Comparison of ENCODE assay signal across 8 cellular contexts in genomic region chr4:102501635-102502382, GRCh38. TPM values are rescaled to one million over a fixed set of nuclear protein-coding genes. Genes with fewer than 3 reads are reported as not detected.
DNase-seq lines count a peak whose midpoint lies in the region; ATAC-seq lines count a peak whose summit lies in the region.

No MANE protein-coding gene starts in this region.

- ATAC-seq in HG02973 (IDR thresholded peaks at IDR 0.05; ENCODE audit: unreplicated experiment) = peak; percentile 42
- ATAC-seq in activated CD4-positive, CD25-positive, alpha-beta regulatory T cell treated with anti-CD3 and anti-CD28 coated beads, Interleukin-2, amount 50 U/mL, for 24 hours = peak; percentile 52

- DNase-seq in SIG-M5 treated with dmso at 0.1 percent for 504 hours (lab: John Stamatoyannopoulos, UW; ENCODE audit: unreplicated experiment) (peak; percentile 62), SIG-M5 (lab: John Stamatoyannopoulos, UW) (no peak), NCI-H2171 (lab: John Stamatoyannopoulos, UW) (peak; percentile 2), cerebellum (ENCODE audit: low spot score) (peak; percentile 70), kidney glomerular epithelial cell (lab: John Stamatoyannopoulos, UW) (peak; percentile 64)
- DNase-seq in stimulated activated CD4-positive, alpha-beta T cell treated with anti-CD3 and anti-CD28 coated beads, Interleukin-1b, Interleukin-23, amount 100 ng/mL, for 24 hours (ENCODE audit: low read depth in 4 of 4, low spot score in 1 of 4) = peak in 3 of 4 experiments; percentile 39 to 57 (median 45)

RNA-seq across cellular contexts. Expression of gene NFKB1, which starts 0.7 kb away (rescaled TPM):
- 11.1 TPM for total RNA-seq in cerebellum
